ENCODE assay signal across 18 cellular contexts in genomic region chr6:70819715-70820114, GRCh38.
DNase-seq lines count a peak whose midpoint lies in the region; ATAC-seq and TF ChIP-seq lines count a peak whose summit lies in the region.
"Had no signal": no experiment of that assay in that cellular context is flagged by ENCODE, and none has a peak within 500 bp of the region (broad histone marks: within the 10 kb centered on the region; RNA-seq: fewer than 3 reads in every experiment).

No MANE protein-coding gene starts in this region.

- H3K4me3 ChIP-seq in choroid plexus epithelial cell (ENCODE audit: low read depth, low read length): no peak overlapping the region
- H3K4me3 ChIP-seq in fibroblast of pulmonary artery (replicated peaks; ENCODE audit: low read depth, low read length): no peak overlapping the region
- H3K4me3 ChIP-seq: BLaER1 treated with 17β-estradiol and CSF1 and Interleukin-3, amounts not matched to agents 10 nM and 100 nM; GM12878 had no signal

- no peak overlapping the region for H3K4me3 Mint-ChIP-seq in natural killer cell treated with Interleukin-12 subunit alpha and Interleukin-12 subunit beta and Interleukin-15 and Interleukin-18, amount 100 ng/mL, for 72 hours
- H3K4me3 Mint-ChIP-seq in natural killer cell (no peak overlapping the region), T-helper 17 cell (no peak overlapping the region)
- H3K4me3 Mint-ChIP-seq: B cell; CD8-positive, alpha-beta T cell; HFFc6 had no signal

- H3K9me3 ChIP-seq in T-helper 17 cell (ENCODE audit: control insufficient read depth, low read length, poor library complexity, severe bottlenecking): no peaks in the 10 kb centered on the region

- peaks cover 11% of the 10 kb centered on the region for H3K36me3 Mint-ChIP-seq in natural killer cell treated with Interleukin-12 subunit alpha and Interleukin-12 subunit beta and Interleukin-15 and Interleukin-18, amount 100 ng/mL, for 72 hours
- H3K36me3 Mint-ChIP-seq in natural killer cell: peaks cover 10% of the 10 kb centered on the region
- peaks cover 10% of the 10 kb centered on the region for H3K36me3 Mint-ChIP-seq in T-helper 17 cell (ENCODE audit: low read depth)

- peaks cover 7% of the 10 kb centered on the region for H3K9me3 Mint-ChIP-seq in natural killer cell treated with Interleukin-12 subunit alpha and Interleukin-12 subunit beta and Interleukin-15 and Interleukin-18, amount 100 ng/mL, for 72 hours
- H3K9me3 Mint-ChIP-seq in natural killer cell: peaks cover 0 to 7% of the 10 kb centered on the region in 2 donors
- H3K9me3 Mint-ChIP-seq: HFFc6 had no signal

- intact Hi-C loops in natural killer cell (cut with micrococcal nuclease): no loop called here

- no peak for TF ChIP-seq CTCF in natural killer cell (IDR thresholded peaks at IDR 0.05)
- no peak for TF ChIP-seq CTCF in choroid plexus epithelial cell (conservative IDR thresholded peaks at IDR 0.05; ENCODE audit: low read depth, low read length)
- TF ChIP-seq CTCF in fibroblast of pulmonary artery (IDR thresholded peaks at IDR 0.05; ENCODE audit: low read length, missing control alignments): no peak

- H3K27me3 Mint-ChIP-seq in natural killer cell treated with Interleukin-12 subunit alpha and Interleukin-12 subunit beta and Interleukin-15 and Interleukin-18, amount 100 ng/mL, for 72 hours: no peaks in the 10 kb centered on the region
- H3K27me3 Mint-ChIP-seq in natural killer cell (ENCODE audit: low read depth in 2 of 2): no peaks in the 10 kb centered on the region
- no peaks in the 10 kb centered on the region for H3K27me3 Mint-ChIP-seq in T-helper 17 cell
- H3K27me3 Mint-ChIP-seq: B cell had no signal

- no peak for DNase-seq in natural killer cell treated with Interleukin-12 subunit alpha and Interleukin-12 subunit beta and Interleukin-15 and Interleukin-18, amount 100 ng/mL, for 72 hours (ENCODE audit: low spot score)
- DNase-seq in natural killer cell: no peak
- DNase-seq in choroid plexus epithelial cell (ENCODE audit: low read depth): peak; percentile 34
- DNase-seq in fibroblast of pulmonary artery (ENCODE audit: low read depth): peak; percentile 18
- no peak for DNase-seq in T-helper 17 cell
- DNase-seq in NCI-H1048 (lab: John Stamatoyannopoulos, UW): no peak
- no peak for DNase-seq in NCI-H2227 treated with DMSO at 0.1 percent for 48 hours (lab: John Stamatoyannopoulos, UW)
- DNase-seq: Calu3; CD8-positive, alpha-beta T cell; DND-41; EL; GOT3; H7; HFFc6 had no signal

- H3K27ac Mint-ChIP-seq in natural killer cell treated with Interleukin-12 subunit alpha and Interleukin-12 subunit beta and Interleukin-15 and Interleukin-18, amount 100 ng/mL, for 72 hours: peak overlapping the region in 1 of 2 donors; percentile 36
- H3K27ac Mint-ChIP-seq in natural killer cell (no peak overlapping the region), T-helper 17 cell (no peak overlapping the region)
- H3K27ac Mint-ChIP-seq: B cell; CD8-positive, alpha-beta T cell; HFFc6 had no signal

- peak; percentile 68 to 94 for ATAC-seq in natural killer cell treated with Interleukin-12 subunit alpha and Interleukin-12 subunit beta and Interleukin-15 and Interleukin-18, amount 100 ng/mL, for 72 hours
- ATAC-seq in natural killer cell (no peak), T-helper 17 cell (no peak)
- ATAC-seq: CD8-positive, alpha-beta T cell; GM12878; HCT116 had no signal

- peaks cover 0 to 35% of the 10 kb centered on the region in 2 donors for H3K4me1 Mint-ChIP-seq in natural killer cell treated with Interleukin-12 subunit alpha and Interleukin-12 subunit beta and Interleukin-15 and Interleukin-18, amount 100 ng/mL, for 72 hours (ENCODE audit: low read depth in 2 of 2)
- H3K4me1 Mint-ChIP-seq in natural killer cell: peaks cover 9 to 11% of the 10 kb centered on the region in 2 donors
- peaks cover 8% of the 10 kb centered on the region for H3K4me1 Mint-ChIP-seq in T-helper 17 cell

Comparison
In these comparisons a context has a peak if more than half of its experiments do, and no peak if none do; other contexts are left out.
1. ATAC-seq: peak in natural killer cell treated with Interleukin-12 subunit alpha and Interleukin-12 subunit beta and Interleukin-15 and Interleukin-18, amount 100 ng/mL, for 72 hours (2 of 2); none in natural killer cell (0 of 3) and T-helper 17 cell (single experiment).
2. DNase-seq: peak in choroid plexus epithelial cell (single experiment) and fibroblast of pulmonary artery (single experiment); none in natural killer cell treated with Interleukin-12 subunit alpha and Interleukin-12 subunit beta and Interleukin-15 and Interleukin-18, amount 100 ng/mL, for 72 hours (single experiment), natural killer cell (single experiment), T-helper 17 cell (0 of 3), NCI-H1048 (single experiment) and NCI-H2227 treated with DMSO at 0.1 percent for 48 hours (single experiment).